Comparison of ENCODE assay signal across 8 cellular contexts in genomic region chr11:120337896-120338840, GRCh38. TPM values are rescaled to one million over a fixed set of nuclear protein-coding genes. Genes with fewer than 3 reads are reported as not detected.
A peak's percentile ranks its signal among the peaks of the same experiment; 100 is the strongest.
DNase-seq lines count a peak whose midpoint lies in the region; ATAC-seq lines count a peak whose summit lies in the region.

No MANE protein-coding gene starts in this region.

- peaks cover 6% of the 10 kb centered on the region for H3K9me3 Mint-ChIP-seq in activated CD8-positive, alpha-beta T cell treated with anti-CD3 and anti-CD28 coated beads, Interleukin-2, amount 10 ng/mL, durations not matched to agents 7 days and 5 days (ENCODE audit: insufficient read depth)

- H3K4me3 Mint-ChIP-seq in activated CD8-positive, alpha-beta T cell treated with anti-CD3 and anti-CD28 coated beads, Interleukin-2, amount 10 ng/mL, durations not matched to agents 7 days and 5 days: peak overlapping the region; percentile 85

- H3K27me3 Mint-ChIP-seq in activated CD8-positive, alpha-beta T cell treated with anti-CD3 and anti-CD28 coated beads, Interleukin-2, amount 10 ng/mL, durations not matched to agents 7 days and 5 days (ENCODE audit: low read depth): peaks cover 54% of the 10 kb centered on the region

- no peak for ATAC-seq in activated CD8-positive, alpha-beta T cell treated with anti-CD3 and anti-CD28 coated beads, Interleukin-2, amount 10 ng/mL, durations not matched to agents 7 days and 5 days

- no peak overlapping the region for H2AFZ ChIP-seq in ACC112 (ENCODE audit: low read length, unreplicated experiment)

- H3K4me1 Mint-ChIP-seq in activated CD8-positive, alpha-beta T cell treated with anti-CD3 and anti-CD28 coated beads, Interleukin-2, amount 10 ng/mL, durations not matched to agents 7 days and 5 days (ENCODE audit: low read depth): peaks cover 35% of the 10 kb centered on the region

- H3K36me3 Mint-ChIP-seq in activated CD8-positive, alpha-beta T cell treated with anti-CD3 and anti-CD28 coated beads, Interleukin-2, amount 10 ng/mL, durations not matched to agents 7 days and 5 days (ENCODE audit: low read depth): peaks cover 6% of the 10 kb centered on the region

- H3K4me1 ChIP-seq in ACC112 (ENCODE audit: control insufficient read depth, insufficient read depth, low read length, unreplicated experiment) (peaks cover 21% of the 10 kb centered on the region), iPS-20b (ENCODE audit: insufficient read depth, low read length) (peaks cover 8% of the 10 kb centered on the region)

- H3K9ac ChIP-seq in iPS-20b (ENCODE audit: low read depth, low read length): peak overlapping the region; percentile 85

- DNase-seq in H7 (no peak), superior temporal gyrus (ENCODE audit: extremely low spot score) (peak; percentile 55), SKM-1 (lab: John Stamatoyannopoulos, UW; ENCODE audit: unreplicated experiment) (no peak), glomerular visceral epithelial cell (ENCODE audit: extremely low spot score) (no peak)
- no peak for DNase-seq in activated CD8-positive, alpha-beta T cell treated with anti-CD3 and anti-CD28 coated beads, Interleukin-2, amount 10 ng/mL, durations not matched to agents 7 days and 5 days
- no peak for DNase-seq in activated CD4-positive, CD25-positive, alpha-beta regulatory T cell treated with anti-CD3 and anti-CD28 coated beads, Interleukin-2, amount 50 U/mL, for 72 hours

- POLR2A ChIA-PET in activated CD8-positive, alpha-beta T cell treated with anti-CD3 and anti-CD28 coated beads, Interleukin-2, amount 10 ng/mL, durations not matched to agents 7 days and 5 days (lab: Charles Lee): interaction anchor here (0.6 kb wide), 1 partner anchor 955 kb away, joined by 3 read pairs; no protein-coding TSS in a partner anchor

- CTCF ChIA-PET in activated CD8-positive, alpha-beta T cell treated with anti-CD3 and anti-CD28 coated beads, Interleukin-2, amount 10 ng/mL, durations not matched to agents 7 days and 5 days (lab: Charles Lee): interaction anchor here (1.3 kb wide), 1 partner anchor 102 kb away, joined by 3 read pairs; no protein-coding TSS in a partner anchor

- no peaks in the 10 kb centered on the region for H3K9me3 ChIP-seq in iPS-20b (ENCODE audit: insufficient read depth, low read depth, low read length)

- H3K27me3 ChIP-seq in ACC112 (ENCODE audit: insufficient read depth, low read length): no peaks in the 10 kb centered on the region
- no peaks in the 10 kb centered on the region for H3K27me3 ChIP-seq in H7 (ENCODE audit: control insufficient read depth, insufficient read depth, low read length)
- no peaks in the 10 kb centered on the region for H3K27me3 ChIP-seq in iPS-20b (ENCODE audit: insufficient read depth, low read length)

- H3K36me3 ChIP-seq in ACC112 (ENCODE audit: insufficient read depth, low read length): no peaks in the 10 kb centered on the region; the same call in 1 of the 2 replicates
- H3K36me3 ChIP-seq in H7 (replicated peaks; ENCODE audit: control insufficient read depth, insufficient read depth, low read length): no peaks in the 10 kb centered on the region
- H3K36me3 ChIP-seq in iPS-20b (ENCODE audit: insufficient read depth, low read depth, low read length): no peaks in the 10 kb centered on the region

- no peak overlapping the region for H3K27ac Mint-ChIP-seq in activated CD8-positive, alpha-beta T cell treated with anti-CD3 and anti-CD28 coated beads, Interleukin-2, amount 10 ng/mL, durations not matched to agents 7 days and 5 days

- peaks cover 66% of the 10 kb centered on the region for H3K79me2 ChIP-seq in ACC112 (ENCODE audit: control insufficient read depth, insufficient read depth, low read length, unreplicated experiment)

- H3K4me3 ChIP-seq in ACC112 (ENCODE audit: low read depth, low read length) (peak overlapping the region; percentile 97), H7 (ENCODE audit: insufficient read depth, low read depth, low read length) (peak overlapping the region; percentile 89), iPS-20b (ENCODE audit: low read length) (peak overlapping the region; percentile 97)

- H3K27ac ChIP-seq in ACC112 (ENCODE audit: low read depth, low read length): peak overlapping the region; percentile 74
- H3K27ac ChIP-seq in iPS-20b (ENCODE audit: low read length): no peak overlapping the region

RNA-seq across cellular contexts. Expression of gene ARHGEF12, which starts 2.0 kb away (rescaled TPM):
- 19.2 and 27.6 TPM in 2 replicates for total RNA-seq in H7 (2014; rRNA removed; shearing (Covaris generic))
- total RNA-seq in activated CD8-positive, alpha-beta T cell treated with anti-CD3 and anti-CD28 coated beads, Interleukin-2, amount 10 ng/mL, durations not matched to agents 7 days and 5 days: 10 to 100 TPM in 1 of 2 experiments, 1 to 10 TPM in 1; 9.6 to 10.0 TPM

RNA-seq across cellular contexts. Expression of gene TLCD5, which starts 13.1 kb away (rescaled TPM):
- 14.3 and 17.7 TPM in 2 replicates for total RNA-seq in H7 (2014; rRNA removed; shearing (Covaris generic))
- under 1 TPM; 0.08 TPM for total RNA-seq in activated CD8-positive, alpha-beta T cell treated with anti-CD3 and anti-CD28 coated beads, Interleukin-2, amount 10 ng/mL, durations not matched to agents 7 days and 5 days

Comparison
In these comparisons a context has a peak if more than half of its experiments do, and no peak if none do; other contexts are left out.
1. RNA of gene TLCD5, which starts 13.1 kb away (total RNA-seq): 14.3 to 17.7 TPM in H7; 0.08 TPM in activated CD8-positive, alpha-beta T cell treated with anti-CD3 and anti-CD28 coated beads, Interleukin-2, amount 10 ng/mL, durations not matched to agents 7 days and 5 days; every median in the first group is over 10 times any median in the second.
2. Peak in every context shown above with its lines, with median percentiles within 50 percentile points of each other: H3K4me3 ChIP-seq.